In the genomic region with DNA sequence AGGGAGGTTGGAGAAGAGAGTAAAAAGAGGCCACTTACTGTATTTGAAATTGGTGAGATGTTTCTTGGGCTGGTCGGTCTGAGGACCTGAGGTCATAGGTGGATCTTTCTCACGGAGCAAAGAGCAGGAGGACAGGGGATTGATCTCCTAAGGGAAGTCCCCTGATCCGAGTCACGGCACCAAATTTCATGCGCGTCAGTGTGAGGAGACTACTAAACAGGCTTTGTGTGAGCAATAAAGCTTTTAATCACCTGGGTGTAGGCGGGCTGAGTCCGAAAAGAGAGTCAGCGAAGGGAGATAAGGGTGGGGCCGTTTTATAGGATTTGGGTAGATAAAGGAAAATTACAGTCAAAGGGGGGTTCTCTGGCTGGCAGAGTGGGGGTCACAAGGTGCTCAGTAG, we compare ENCODE assay signal across 11 cellular contexts. TPM values are rescaled to one million over a fixed set of nuclear protein-coding genes. Genes with fewer than 3 reads are reported as not detected.
DNase-seq lines count a peak whose midpoint lies in the region; ATAC-seq and TF ChIP-seq lines count a peak whose summit lies in the region.
"Not testable (repeated sequence)": the region's sequence is repeated elsewhere in the genome, so short reads cannot be mapped to it uniquely, and the experiment has no call there.
"Had no signal": no experiment of that assay in that cellular context is flagged by ENCODE, and none has a peak within 500 bp of the region (broad histone marks: within the 10 kb centered on the region; RNA-seq: fewer than 3 reads in every experiment).

No MANE protein-coding gene starts in this region.

- not testable (repeated sequence) for TF ChIP-seq EP300 in SK-N-SH (IDR thresholded peaks at IDR 0.05; ENCODE audit: borderline replicate concordance in 1 of 2, low read depth in 1 of 2, low read length in 1 of 2); transverse colon (IDR thresholded peaks at IDR 0.05; ENCODE audit: low read depth)

- TF ChIP-seq POLR2A in transverse colon (IDR thresholded peaks at IDR 0.05) = not testable (repeated sequence)

- H3F3A ChIP-seq in SK-N-SH (replicated peaks; ENCODE audit: insufficient read depth) = peaks cover 21% of the 10 kb centered on the region

- 66% methylated on average over 10 of the region's 10 CpGs for WGBS in SK-N-SH (ENCODE audit: low lambda C conversion rate)
- WGBS in endodermal cell (ENCODE audit: insufficient coverage in 1 of 2, insufficient read length in 1 of 2), 2 experiments = 12% methylated on average over 6 of the region's 10 CpGs; no CpG with 5 or more reads in 1 of the 2 experiments
- WGBS in transverse colon (ENCODE audit: low coverage in 1 of 2), 2 donors = 48 to 55% methylated on average over 5 to 10 of the region's 10 CpGs

- H3K4me3 Mint-ChIP-seq in endodermal cell (peak overlapping the region; percentile 91), nephron progenitor cell (peak overlapping the region; percentile 49)

- peaks cover 39% of the 10 kb centered on the region for H3K4me1 ChIP-seq in HUES48 (ENCODE audit: control insufficient read depth, insufficient read depth, low read length)
- H3K4me1 ChIP-seq in SK-N-SH (ENCODE audit: control insufficient read depth in 1 of 2, insufficient read depth in 2 of 2, low read depth in 1 of 2, low read length in 1 of 2) = peaks cover 2 to 28% of the 10 kb centered on the region in 2 experiments; a peak in 2 of 4 replicates
- not testable (repeated sequence) for H3K4me1 ChIP-seq in endodermal cell (ENCODE audit: control insufficient read depth, insufficient read depth, low read length); transverse colon

- TF ChIP-seq RAD21 in SK-N-SH (IDR thresholded peaks at IDR 0.05; ENCODE audit: low read length) = not testable (repeated sequence)

- POLR2A ChIA-PET in SK-N-SH (lab: Yijun Ruan, JAX) = not testable (repeated sequence)

- CTCF ChIA-PET in SK-N-SH (lab: Yijun Ruan, JAX) = not testable (repeated sequence)

- H3K4me3 ChIP-seq in H7 (ENCODE audit: insufficient read depth, low read depth, low read length) = peak overlapping the region; percentile 44; the same call in 1 of the 2 replicates
- H3K4me3 ChIP-seq in HUES48 (ENCODE audit: low read depth, low read length); SK-N-SH (ENCODE audit: low read depth in 2 of 2, low read length in 1 of 2); transverse colon: not testable (repeated sequence)
- peak overlapping the region; percentile 78 for H3K4me3 ChIP-seq in endodermal cell (ENCODE audit: low read length)

- in situ Hi-C loops in transverse colon (cut with MboI; ENCODE audit: low pct_ligation_motif_present in 1 of 4, low pct_unique_long_range_greater_than_20kb in 1 of 4, low sequenced_read_pairs in 3 of 4) = not testable (repeated sequence)

- peaks cover 59% of the 10 kb centered on the region for H3K4me1 Mint-ChIP-seq in endodermal cell
- H3K4me1 Mint-ChIP-seq in nephron progenitor cell = peaks cover 64% of the 10 kb centered on the region

- not testable (repeated sequence) for H3K27me3 ChIP-seq in H7 (ENCODE audit: control insufficient read depth, insufficient read depth, low read length); HUES48 (ENCODE audit: control insufficient read depth, insufficient read depth, low read length); SK-N-SH (ENCODE audit: insufficient read depth); endodermal cell (ENCODE audit: control insufficient read depth, insufficient read depth, low read length, poor library complexity, severe bottlenecking); transverse colon

- not testable (repeated sequence) for DNase-seq in H7, SK-N-SH, left colon, nephron progenitor cell
- peak; percentile 73 for DNase-seq in endodermal cell
- DNase-seq in transverse colon = peak; percentile 16

- H3K4me2 ChIP-seq in SK-N-SH = peak overlapping the region; percentile 19; the same call in 1 of the 2 replicates

- H2AFZ ChIP-seq in SK-N-SH (ENCODE audit: low read depth) = not testable (repeated sequence)

- H4K20me1 ChIP-seq in SK-N-SH (ENCODE audit: insufficient read depth) = not testable (repeated sequence)

- H3K9me2 ChIP-seq in SK-N-SH = not testable (repeated sequence)

- H3K27ac ChIP-seq in HUES48 (ENCODE audit: low read depth, low read length) = peak overlapping the region; percentile 64
- peak overlapping the region in 1 of 2 experiments; percentile 98; a peak in 2 of 4 replicates for H3K27ac ChIP-seq in SK-N-SH (ENCODE audit: low read depth in 2 of 2, low read length in 1 of 2)
- not testable (repeated sequence) for H3K27ac ChIP-seq in endodermal cell (ENCODE audit: low read depth, low read length); transverse colon

- H3K36me3 ChIP-seq in H7 (replicated peaks; ENCODE audit: control insufficient read depth, insufficient read depth, low read length); HUES48 (ENCODE audit: control insufficient read depth, insufficient read depth, low read length); SK-N-SH (replicated peaks in 1 of 2; ENCODE audit: control insufficient read depth in 1 of 2, insufficient read depth in 2 of 2, low read length in 1 of 2); endodermal cell (ENCODE audit: control insufficient read depth, insufficient read depth, low read length); transverse colon: not testable (repeated sequence)

- ATAC-seq in left colon = peak; percentile 36

- intact Hi-C loops in left colon (cut with DNase I, micrococcal nuclease); transverse colon (cut with DNase I; ENCODE audit: low total_unique reads): not testable (repeated sequence)

- not testable (repeated sequence) for H3K27me3 Mint-ChIP-seq in endodermal cell (ENCODE audit: insufficient read depth); nephron progenitor cell (ENCODE audit: low read depth, poor library complexity)

- H3K36me3 Mint-ChIP-seq in endodermal cell (ENCODE audit: low read depth) = peaks cover 41% of the 10 kb centered on the region
- not testable (repeated sequence) for H3K36me3 Mint-ChIP-seq in nephron progenitor cell (ENCODE audit: low read depth)

- H3K79me2 ChIP-seq in SK-N-SH (ENCODE audit: insufficient read depth) = not testable (repeated sequence)

- H3K27ac Mint-ChIP-seq in endodermal cell = peak overlapping the region; percentile 100
- not testable (repeated sequence) for H3K27ac Mint-ChIP-seq in nephron progenitor cell

- not testable (repeated sequence) for H3K9ac ChIP-seq in HUES48 (ENCODE audit: low read depth, low read length)
- H3K9ac ChIP-seq in SK-N-SH (peak overlapping the region; percentile 70; the same call in 1 of the 2 replicates), endodermal cell (ENCODE audit: extremely low read depth, low read length, poor library complexity, severe bottlenecking) (peak overlapping the region; percentile 87)

- not testable (repeated sequence) for TF ChIP-seq CTCF in SK-N-SH (IDR thresholded peaks at IDR 0.05); endodermal cell (conservative IDR thresholded peaks at IDR 0.05); nephron progenitor cell (IDR thresholded peaks at IDR 0.05); transverse colon (IDR thresholded peaks at IDR 0.05)

- not testable (repeated sequence) for H3K9me3 ChIP-seq in HUES48 (ENCODE audit: control insufficient read depth, insufficient read depth, low read length); SK-N-SH; endodermal cell (ENCODE audit: control insufficient read depth, low read length); transverse colon

- not testable (repeated sequence) for H3K9me3 Mint-ChIP-seq in endodermal cell, nephron progenitor cell

RNA-seq across cellular contexts. Expression of a gene that starts 16.6 kb away (rescaled TPM):
- total RNA-seq in H7 (2014; rRNA removed; shearing (Covaris generic)) = 0.21 and 0.33 TPM in 2 replicates
- polyA plus RNA-seq in SK-N-SH (2012; rRNA removed) = 0.13 TPM in 2 replicates
- polyA plus RNA-seq in SK-N-SH (2012; cell fraction: cytosol; rRNA removed) = 0.08 and 0.14 TPM in 2 replicates
- 0.93 and 1.1 TPM in 2 replicates for polyA plus RNA-seq in SK-N-SH (2012; cell fraction: nucleus; rRNA removed)
- under 1 TPM; 0.33 to 0.44 TPM for total RNA-seq in endodermal cell
- not detected for polyA plus RNA-seq in endodermal cell (2013, experiment 1 of 2)
- not detected for polyA plus RNA-seq in endodermal cell (2013, experiment 2 of 2)
- not detected for total RNA-seq in left colon
- total RNA-seq in transverse colon = 1 to 10 TPM in 1 of 4 donors, not detected in 3; 1.6 TPM
- total RNA-seq: B cell; CD4-positive, CD25-positive, alpha-beta regulatory T cell; CD8-positive, alpha-beta memory T cell; HFFc6 had no signal
- polyA plus RNA-seq: CD4-positive, CD25-positive, alpha-beta regulatory T cell; CD8-positive, alpha-beta memory T cell had no signal
